ENCODE assay signal across 9 cellular contexts in the genomic region with DNA sequence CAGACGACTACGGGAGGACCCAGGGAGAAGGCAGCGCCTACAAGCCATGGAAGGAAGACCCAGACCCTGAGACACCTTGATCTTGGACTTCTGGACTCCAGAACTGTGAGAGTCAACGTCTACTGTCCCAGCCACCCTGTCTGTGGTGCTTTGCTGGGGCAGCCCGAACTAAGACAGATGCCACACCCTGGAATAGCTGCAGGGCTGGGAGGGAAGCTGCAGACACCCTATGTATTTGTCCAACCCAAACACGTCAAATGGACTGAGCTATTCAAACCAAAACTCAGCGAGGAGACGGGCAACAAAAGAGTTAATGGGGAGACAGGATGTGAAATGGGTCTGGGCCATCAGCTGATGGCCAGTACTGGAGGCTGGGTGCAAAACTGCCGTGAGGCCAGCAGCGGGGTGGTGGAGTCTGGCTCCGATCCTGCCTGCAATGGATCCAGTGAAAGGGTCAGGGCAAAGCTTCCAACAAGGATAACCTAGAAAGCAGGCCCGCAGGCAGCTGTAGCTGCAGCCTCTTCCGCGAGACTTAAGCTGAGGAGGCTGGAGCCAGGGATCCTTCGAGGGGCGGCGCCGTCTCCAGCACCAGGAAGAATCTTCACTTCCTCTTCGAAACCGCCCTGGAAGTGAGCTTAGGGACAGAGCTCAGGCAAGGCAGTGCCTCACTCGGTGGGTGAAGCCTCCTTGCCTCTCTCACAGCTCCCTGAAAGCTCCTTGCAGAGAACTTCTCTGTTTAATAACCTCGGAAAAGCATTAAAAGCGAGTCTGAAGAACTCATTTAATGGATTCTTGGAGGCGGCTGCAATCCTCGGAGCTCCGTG.
A peak's percentile ranks its signal among the peaks of the same experiment; 100 is the strongest.
DNase-seq lines count a peak whose midpoint lies in the region; ATAC-seq and TF ChIP-seq lines count a peak whose summit lies in the region.
"Had no signal": no experiment of that assay in that cellular context is flagged by ENCODE, and none has a peak within 500 bp of the region (broad histone marks: within the 10 kb centered on the region; RNA-seq: fewer than 3 reads in every experiment).

No MANE protein-coding gene starts in this region.

- DNase-seq in Daoy (ENCODE audit: low read depth), result peak; percentile 64
- peak; percentile 54 for DNase-seq in SW480 (ENCODE audit: low spot score)
- DNase-seq in head of caudate nucleus, result peak in 36 of 42 donors; percentile 17 to 74 (median 42)
- DNase-seq in putamen (ENCODE audit: low spot score), result peak; percentile 7
- DNase-seq in GDM1 (lab: John Stamatoyannopoulos, UW), result no peak
- no peak for DNase-seq in GM20000 (ENCODE audit: low spot score)
- DNase-seq: effector CD8-positive, alpha-beta T cell had no signal

- ATAC-seq in GM19328 (IDR thresholded peaks at IDR 0.05; ENCODE audit: unreplicated experiment), result no peak
- no peak for ATAC-seq in HG03439 (IDR thresholded peaks at IDR 0.05; ENCODE audit: unreplicated experiment)

- intact Hi-C loops in head of caudate nucleus (cut with DNase I), result no loop called here

- TF ChIP-seq CTCF in GM20000 (IDR thresholded peaks at IDR 0.05; ENCODE audit: extremely low read depth, missing control alignments), result no peak

Comparison
In these comparisons a context has a peak if more than half of its experiments do, and no peak if none do; other contexts are left out.
1. DNase-seq: peak in Daoy (single experiment), SW480 (single experiment), head of caudate nucleus (36 of 42) and putamen (single experiment); none in GDM1 (single experiment) and GM20000 (single experiment).